In genomic region chr3:172596394-172596706, GRCh38 we compare ENCODE assay signal across 1 cellular context.
TF ChIP-seq lines count a peak whose summit lies in the region.

No MANE protein-coding gene starts in this region.

TF ChIP-seq in GM23338, 12 proteins besides CTCF, POLR2A, EP300 and RAD21 (continued from another document):
- TF ChIP-seq ZNF462 (CRISPR knock-in tag; IDR thresholded peaks at IDR 0.05) (no peak), CREB1 (CRISPR knock-in tag; IDR thresholded peaks at IDR 0.05; ENCODE audit: low read depth) (no peak), ZNF331 (CRISPR knock-in tag; IDR thresholded peaks at IDR 0.05; ENCODE audit: low read depth) (no peak), JUNB (IDR thresholded peaks at IDR 0.05; ENCODE audit: unreplicated experiment) (no peak)
- TF ChIP-seq, protein P1, sequence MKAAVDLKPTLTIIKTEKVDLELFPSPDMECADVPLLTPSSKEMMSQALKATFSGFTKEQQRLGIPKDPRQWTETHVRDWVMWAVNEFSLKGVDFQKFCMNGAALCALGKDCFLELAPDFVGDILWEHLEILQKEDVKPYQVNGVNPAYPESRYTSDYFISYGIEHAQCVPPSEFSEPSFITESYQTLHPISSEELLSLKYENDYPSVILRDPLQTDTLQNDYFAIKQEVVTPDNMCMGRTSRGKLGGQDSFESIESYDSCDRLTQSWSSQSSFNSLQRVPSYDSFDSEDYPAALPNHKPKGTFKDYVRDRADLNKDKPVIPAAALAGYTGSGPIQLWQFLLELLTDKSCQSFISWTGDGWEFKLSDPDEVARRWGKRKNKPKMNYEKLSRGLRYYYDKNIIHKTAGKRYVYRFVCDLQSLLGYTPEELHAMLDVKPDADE (IDR thresholded peaks at IDR 0.05) = no peak
- TF ChIP-seq, protein P2, sequence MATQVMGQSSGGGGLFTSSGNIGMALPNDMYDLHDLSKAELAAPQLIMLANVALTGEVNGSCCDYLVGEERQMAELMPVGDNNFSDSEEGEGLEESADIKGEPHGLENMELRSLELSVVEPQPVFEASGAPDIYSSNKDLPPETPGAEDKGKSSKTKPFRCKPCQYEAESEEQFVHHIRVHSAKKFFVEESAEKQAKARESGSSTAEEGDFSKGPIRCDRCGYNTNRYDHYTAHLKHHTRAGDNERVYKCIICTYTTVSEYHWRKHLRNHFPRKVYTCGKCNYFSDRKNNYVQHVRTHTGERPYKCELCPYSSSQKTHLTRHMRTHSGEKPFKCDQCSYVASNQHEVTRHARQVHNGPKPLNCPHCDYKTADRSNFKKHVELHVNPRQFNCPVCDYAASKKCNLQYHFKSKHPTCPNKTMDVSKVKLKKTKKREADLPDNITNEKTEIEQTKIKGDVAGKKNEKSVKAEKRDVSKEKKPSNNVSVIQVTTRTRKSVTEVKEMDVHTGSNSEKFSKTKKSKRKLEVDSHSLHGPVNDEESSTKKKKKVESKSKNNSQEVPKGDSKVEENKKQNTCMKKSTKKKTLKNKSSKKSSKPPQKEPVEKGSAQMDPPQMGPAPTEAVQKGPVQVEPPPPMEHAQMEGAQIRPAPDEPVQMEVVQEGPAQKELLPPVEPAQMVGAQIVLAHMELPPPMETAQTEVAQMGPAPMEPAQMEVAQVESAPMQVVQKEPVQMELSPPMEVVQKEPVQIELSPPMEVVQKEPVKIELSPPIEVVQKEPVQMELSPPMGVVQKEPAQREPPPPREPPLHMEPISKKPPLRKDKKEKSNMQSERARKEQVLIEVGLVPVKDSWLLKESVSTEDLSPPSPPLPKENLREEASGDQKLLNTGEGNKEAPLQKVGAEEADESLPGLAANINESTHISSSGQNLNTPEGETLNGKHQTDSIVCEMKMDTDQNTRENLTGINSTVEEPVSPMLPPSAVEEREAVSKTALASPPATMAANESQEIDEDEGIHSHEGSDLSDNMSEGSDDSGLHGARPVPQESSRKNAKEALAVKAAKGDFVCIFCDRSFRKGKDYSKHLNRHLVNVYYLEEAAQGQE (IDR thresholded peaks at IDR 0.05; ENCODE audit: unreplicated experiment) = no peak
